ENCODE assay signal across 14 cellular contexts in the genomic region with DNA sequence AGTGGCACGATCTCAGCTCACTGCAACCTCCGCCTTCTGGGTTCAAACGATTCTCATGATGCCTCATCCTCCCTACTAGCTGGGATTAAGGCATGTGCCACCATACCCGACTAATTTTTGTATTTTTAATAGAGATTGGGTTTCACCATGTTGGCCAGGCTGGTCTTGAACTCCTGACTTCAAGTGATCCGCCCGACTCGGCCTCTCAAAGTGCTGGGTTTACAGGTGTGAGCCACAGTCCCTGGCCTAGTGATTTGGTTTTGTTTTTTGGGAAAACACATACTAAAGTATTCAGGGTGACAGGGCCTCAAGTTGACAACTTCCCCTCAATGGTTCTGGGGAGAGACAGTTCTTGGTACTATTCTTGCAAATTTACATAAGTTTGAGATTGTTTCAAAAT.
"Had no signal": no experiment of that assay in that cellular context is flagged by ENCODE, and none has a peak within 500 bp of the region (broad histone marks: within the 10 kb centered on the region; RNA-seq: fewer than 3 reads in every experiment).

No MANE protein-coding gene starts in this region.

- H3K27ac ChIP-seq: ascending aorta, heart right ventricle, parathyroid adenoma, SJCRH30, tibial artery had no signal

- H3K4me3 ChIP-seq: ascending aorta, heart right ventricle, sigmoid colon, SJCRH30, tibial artery had no signal

- H3K4me3 Mint-ChIP-seq: activated CD4-positive, alpha-beta memory T cell treated with anti-CD3 and anti-CD28 coated beads, Interleukin-2, amount 10 ng/mL, durations not matched to agents 7 days and 5 days; nephron had no signal

- DNase-seq: activated CD4-positive, alpha-beta memory T cell treated with anti-CD3 and anti-CD28 coated beads, Interleukin-2, amount 10 ng/mL, durations not matched to agents 7 days and 5 days; activated naive CD4-positive, alpha-beta T cell; cortex of kidney; erythroblast; heart right ventricle; sigmoid colon; SJCRH30; stimulated activated CD4-positive, alpha-beta T cell treated with anti-CD3 and anti-CD28 coated beads, Interleukin-4, amount 100 ng/mL, for 4 hours; stimulated activated naive CD4-positive, alpha-beta T cell; T-helper 2 cell; tibial artery had no signal

- H3K27me3 ChIP-seq: ascending aorta, heart right ventricle, sigmoid colon, SJCRH30, tibial artery had no signal

- H3K36me3 ChIP-seq: ascending aorta, heart right ventricle, sigmoid colon, SJCRH30, tibial artery had no signal

- H3K9me3 ChIP-seq: ascending aorta, heart right ventricle, sigmoid colon, SJCRH30, tibial artery had no signal

- H2AFZ ChIP-seq: parathyroid adenoma had no signal

- H3K27ac Mint-ChIP-seq: activated CD4-positive, alpha-beta memory T cell treated with anti-CD3 and anti-CD28 coated beads, Interleukin-2, amount 10 ng/mL, durations not matched to agents 7 days and 5 days had no signal

- H3K27me3 Mint-ChIP-seq: activated CD4-positive, alpha-beta memory T cell treated with anti-CD3 and anti-CD28 coated beads, Interleukin-2, amount 10 ng/mL, durations not matched to agents 7 days and 5 days had no signal

- H3K9me3 Mint-ChIP-seq: activated CD4-positive, alpha-beta memory T cell treated with anti-CD3 and anti-CD28 coated beads, Interleukin-2, amount 10 ng/mL, durations not matched to agents 7 days and 5 days had no signal

- ATAC-seq: heart right ventricle had no signal
